In genomic region chr14:100285021-100285912, GRCh38 we compare ENCODE assay signal across 9 cellular contexts. TPM values are rescaled to one million over a fixed set of nuclear protein-coding genes. Genes with fewer than 3 reads are reported as not detected.
DNase-seq lines count a peak whose midpoint lies in the region; ATAC-seq and TF ChIP-seq lines count a peak whose summit lies in the region.
"Had no signal": no experiment of that assay in that cellular context is flagged by ENCODE, and none has a peak within 500 bp of the region (broad histone marks: within the 10 kb centered on the region; RNA-seq: fewer than 3 reads in every experiment).

No MANE protein-coding gene starts in this region.

- H3K4me1 ChIP-seq in endodermal cell (ENCODE audit: control insufficient read depth, insufficient read depth, low read length) (peaks cover 4% of the 10 kb centered on the region), mucosa of descending colon (ENCODE audit: low read depth) (no peaks in the 10 kb centered on the region)

- H3K36me3 ChIP-seq in endodermal cell (ENCODE audit: control insufficient read depth, insufficient read depth, low read length) (peaks cover 19% of the 10 kb centered on the region), mucosa of descending colon (ENCODE audit: low read depth) (no peaks in the 10 kb centered on the region)

- H3K4me3 ChIP-seq in endodermal cell (ENCODE audit: low read length) (peak overlapping the region; percentile 62), mucosa of descending colon (peak overlapping the region; percentile 39)

- ATAC-seq in GM18499 (IDR thresholded peaks at IDR 0.05; ENCODE audit: insufficient read depth, unreplicated experiment) (peak; percentile 37), HG02938 (IDR thresholded peaks at IDR 0.05; ENCODE audit: unreplicated experiment) (peak; percentile 81), mucosa of descending colon (peak; percentile 97)
- ATAC-seq in activated CD8-positive, alpha-beta T cell treated with anti-CD3 and anti-CD28 coated beads, Interleukin-2, amount 10 ng/mL, durations not matched to agents 7 days and 5 days: peak; percentile 89

- H3K27ac Mint-ChIP-seq in activated CD8-positive, alpha-beta T cell treated with anti-CD3 and anti-CD28 coated beads, Interleukin-2, amount 10 ng/mL, durations not matched to agents 7 days and 5 days: peak overlapping the region; percentile 72
- peak overlapping the region; percentile 77 for H3K27ac Mint-ChIP-seq in endodermal cell

- intact Hi-C loops in mucosa of descending colon (cut with DNase I, micrococcal nuclease): no loop called here

- H3K27me3 ChIP-seq in endodermal cell (ENCODE audit: control insufficient read depth, insufficient read depth, low read length, poor library complexity, severe bottlenecking): no peaks in the 10 kb centered on the region

- in situ Hi-C loops in ACHN (cut with HindIII; ENCODE audit: low pct_ligation_motif_present, low pct_unique_long_range_greater_than_20kb, low sequenced_read_pairs): no loop called here

- CTCF ChIA-PET in activated CD8-positive, alpha-beta T cell treated with anti-CD3 and anti-CD28 coated beads, Interleukin-2, amount 10 ng/mL, durations not matched to agents 7 days and 5 days (lab: Charles Lee): interaction anchor here (0.7 to 4.2 kb wide), 22 partner anchors 11 to 213 kb away, joined by 3 to 33 read pairs (median 6); no protein-coding TSS in a partner anchor

- H3K9me3 ChIP-seq in endodermal cell (ENCODE audit: control insufficient read depth, low read length) (no peaks in the 10 kb centered on the region), mucosa of descending colon (no peaks in the 10 kb centered on the region)

- H3K4me3 Mint-ChIP-seq in activated CD8-positive, alpha-beta T cell treated with anti-CD3 and anti-CD28 coated beads, Interleukin-2, amount 10 ng/mL, durations not matched to agents 7 days and 5 days: peak overlapping the region; percentile 78
- H3K4me3 Mint-ChIP-seq in endodermal cell: peak overlapping the region; percentile 56

- no peaks in the 10 kb centered on the region for H3K27me3 Mint-ChIP-seq in activated CD8-positive, alpha-beta T cell treated with anti-CD3 and anti-CD28 coated beads, Interleukin-2, amount 10 ng/mL, durations not matched to agents 7 days and 5 days (ENCODE audit: low read depth)
- peaks cover 2% of the 10 kb centered on the region for H3K27me3 Mint-ChIP-seq in endodermal cell (ENCODE audit: insufficient read depth)
- H3K27me3 Mint-ChIP-seq: activated naive CD8-positive, alpha-beta T cell had no signal

- 9% methylated on average over 31 to 82 of the region's 82 CpGs for WGBS in endodermal cell (ENCODE audit: insufficient coverage in 1 of 2, insufficient read length in 1 of 2), 2 experiments

- DNase-seq in ACHN: peak; percentile 64
- DNase-seq in NCI-H2171 (lab: John Stamatoyannopoulos, UW): peak; percentile 78
- peak; percentile 80 for DNase-seq in activated CD8-positive, alpha-beta T cell treated with anti-CD3 and anti-CD28 coated beads, Interleukin-2, amount 10 ng/mL, durations not matched to agents 7 days and 5 days
- peak; percentile 91 for DNase-seq in endodermal cell
- DNase-seq in mucosa of descending colon: peak; percentile 73 to 88 (median 80)
- peak; percentile 57 to 59 for DNase-seq in stimulated activated CD8-positive, alpha-beta memory T cell treated with anti-CD3 and anti-CD28 coated beads, Interleukin-7, amount 100 ng/mL, for 1 hour (ENCODE audit: low read depth in 2 of 2)

- peaks cover 22% of the 10 kb centered on the region for H3K4me1 Mint-ChIP-seq in activated CD8-positive, alpha-beta T cell treated with anti-CD3 and anti-CD28 coated beads, Interleukin-2, amount 10 ng/mL, durations not matched to agents 7 days and 5 days (ENCODE audit: low read depth)
- H3K4me1 Mint-ChIP-seq in endodermal cell: peaks cover 11% of the 10 kb centered on the region

- POLR2A ChIA-PET in activated CD8-positive, alpha-beta T cell treated with anti-CD3 and anti-CD28 coated beads, Interleukin-2, amount 10 ng/mL, durations not matched to agents 7 days and 5 days (lab: Charles Lee): interaction anchor here (1.0 to 1.3 kb wide), 3 partner anchors 11 to 27 kb away, joined by 3 to 4 read pairs (median 3); no protein-coding TSS in a partner anchor

- H3K36me3 Mint-ChIP-seq in activated CD8-positive, alpha-beta T cell treated with anti-CD3 and anti-CD28 coated beads, Interleukin-2, amount 10 ng/mL, durations not matched to agents 7 days and 5 days (ENCODE audit: low read depth): peaks cover 5% of the 10 kb centered on the region
- peaks cover 18% of the 10 kb centered on the region for H3K36me3 Mint-ChIP-seq in endodermal cell (ENCODE audit: low read depth)
- H3K36me3 Mint-ChIP-seq: activated naive CD8-positive, alpha-beta T cell had no signal

- TF ChIP-seq CTCF in endodermal cell (conservative IDR thresholded peaks at IDR 0.05) (peak; percentile 84), mucosa of descending colon (IDR thresholded peaks at IDR 0.05) (peak; percentile 77)

- peak overlapping the region; percentile 66 for H3K27ac ChIP-seq in endodermal cell (ENCODE audit: low read depth, low read length)

- peak overlapping the region; percentile 74 for H3K9ac ChIP-seq in endodermal cell (ENCODE audit: extremely low read depth, low read length, poor library complexity, severe bottlenecking)

- H3K9me3 Mint-ChIP-seq in activated CD8-positive, alpha-beta T cell treated with anti-CD3 and anti-CD28 coated beads, Interleukin-2, amount 10 ng/mL, durations not matched to agents 7 days and 5 days (ENCODE audit: insufficient read depth): no peaks in the 10 kb centered on the region
- H3K9me3 Mint-ChIP-seq in endodermal cell: no peaks in the 10 kb centered on the region

RNA-seq across cellular contexts. Expression of gene SLC25A29, which starts 21.0 kb away (rescaled TPM):
- 10 to 100 TPM; 29.7 to 29.9 TPM for total RNA-seq in activated CD8-positive, alpha-beta T cell treated with anti-CD3 and anti-CD28 coated beads, Interleukin-2, amount 10 ng/mL, durations not matched to agents 7 days and 5 days
- 100 to 1,000 TPM; 234 to 263 TPM for total RNA-seq in endodermal cell
- polyA plus RNA-seq in endodermal cell (2013, experiment 1 of 2): 114 TPM
- polyA plus RNA-seq in endodermal cell (2013, experiment 2 of 2): 95.7 TPM
- total RNA-seq in mucosa of descending colon: 10 to 100 TPM; 19.6 to 28.2 (median 28.1) TPM

RNA-seq across cellular contexts. Expression of gene SLC25A47, which starts 37.9 kb away (rescaled TPM):
- not detected for total RNA-seq in activated CD8-positive, alpha-beta T cell treated with anti-CD3 and anti-CD28 coated beads, Interleukin-2, amount 10 ng/mL, durations not matched to agents 7 days and 5 days
- total RNA-seq in endodermal cell: not detected
- not detected for polyA plus RNA-seq in endodermal cell (2013, experiment 1 of 2)
- polyA plus RNA-seq in endodermal cell (2013, experiment 2 of 2): not detected
- total RNA-seq in mucosa of descending colon: under 1 TPM in 1 of 3 donors, not detected in 2; 0.17 TPM

RNA-seq across cellular contexts. Expression of gene YY1, which starts 46.3 kb away (rescaled TPM):
- 100 to 1,000 TPM; 107 TPM for total RNA-seq in activated CD8-positive, alpha-beta T cell treated with anti-CD3 and anti-CD28 coated beads, Interleukin-2, amount 10 ng/mL, durations not matched to agents 7 days and 5 days
- total RNA-seq in endodermal cell (100 to 1,000 TPM in 1 of 2 donors, 10 to 100 TPM in 1; 94.8 to 103 TPM), mucosa of descending colon (10 to 100 TPM; 60.8 to 78.7 (median 72.9) TPM)
- 84.2 TPM for polyA plus RNA-seq in endodermal cell (2013, experiment 1 of 2)
- 82.6 TPM for polyA plus RNA-seq in endodermal cell (2013, experiment 2 of 2)

Comparison
In these comparisons a context has a peak if more than half of its experiments do, and no peak if none do; other contexts are left out.
1. Peak in every context shown above with its lines: DNase-seq, ATAC-seq, H3K4me3 ChIP-seq and H3K27ac ChIP-seq.
2. ATAC-seq: peak in every context shown above with its lines; median percentile 97 in mucosa of descending colon; 89 in activated CD8-positive, alpha-beta T cell treated with anti-CD3 and anti-CD28 coated beads, Interleukin-2, amount 10 ng/mL, durations not matched to agents 7 days and 5 days; 81 in HG02938; 37 in GM18499.
3. RNA of gene SLC25A29, which starts 21.0 kb away (total RNA-seq): 234 to 263 TPM in endodermal cell; 29.7 to 29.9 TPM in activated CD8-positive, alpha-beta T cell treated with anti-CD3 and anti-CD28 coated beads, Interleukin-2, amount 10 ng/mL, durations not matched to agents 7 days and 5 days and 19.6 to 28.2 TPM in mucosa of descending colon; every median in the first group is over 4 times any median in the second.